In the genomic region with DNA sequence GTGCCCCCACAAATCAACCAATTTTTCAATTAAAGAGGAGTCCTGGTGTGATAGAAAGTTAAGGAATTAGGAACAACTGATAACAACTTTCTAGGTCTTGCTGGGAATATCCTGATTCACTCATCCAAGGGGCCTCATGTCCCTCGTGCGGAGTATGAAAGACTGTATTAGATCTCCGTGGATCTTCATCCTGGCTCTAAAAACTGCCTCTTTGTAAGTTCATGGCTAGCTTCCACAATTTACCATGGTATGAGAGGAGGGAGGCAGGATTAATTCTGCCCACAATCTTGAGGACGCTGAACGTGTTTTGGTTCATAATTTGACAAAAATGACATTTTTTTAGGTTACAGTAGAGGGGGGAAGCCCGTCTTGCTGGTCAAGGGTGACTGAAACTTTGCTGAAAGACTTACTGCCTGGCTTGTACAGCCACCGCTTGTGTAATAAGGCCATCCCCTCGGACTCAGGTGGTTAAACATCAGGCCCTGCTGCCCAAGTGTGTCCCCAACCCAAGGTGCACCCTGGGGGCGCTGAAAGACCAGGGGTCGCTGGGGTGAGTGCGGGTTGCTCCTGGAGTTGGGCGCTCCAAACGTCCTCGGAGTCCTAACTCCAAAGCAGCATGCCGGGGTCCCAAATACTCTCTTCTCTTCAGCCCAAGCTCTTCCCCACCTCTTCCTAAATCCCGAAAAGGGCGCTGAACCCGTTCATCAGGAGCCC, we compare ENCODE assay signal across 8 cellular contexts. TPM values are rescaled to one million over a fixed set of nuclear protein-coding genes. Genes with fewer than 3 reads are reported as not detected.
DNase-seq lines count a peak whose midpoint lies in the region; ATAC-seq and TF ChIP-seq lines count a peak whose summit lies in the region.

No MANE protein-coding gene starts in this region.

- intact Hi-C loops in posterior vena cava (cut with DNase I), result no loop called here

- peak overlapping the region; percentile 83 to 91 for H3K4me3 ChIP-seq in right atrium auricular region

- H3K36me3 ChIP-seq in right atrium auricular region, result no peaks in the 10 kb centered on the region

- ATAC-seq in GM21515 (IDR thresholded peaks at IDR 0.05; ENCODE audit: unreplicated experiment) (peak; percentile 4), GM18519 (IDR thresholded peaks at IDR 0.05; ENCODE audit: low FRiP score, unreplicated experiment) (no peak)

- H3K4me1 ChIP-seq in right atrium auricular region, result peaks cover 0 to 14% of the 10 kb centered on the region in 2 donors

- no peaks in the 10 kb centered on the region for H3K27me3 ChIP-seq in right atrium auricular region

- H3K9me3 ChIP-seq in right atrium auricular region, result no peaks in the 10 kb centered on the region

- no peak for TF ChIP-seq CTCF in right atrium auricular region (IDR thresholded peaks at IDR 0.05)

- peak; percentile 35 for DNase-seq in Ammon's horn (ENCODE audit: low spot score)
- peak; percentile 61 for DNase-seq in OCI-M1 (lab: John Stamatoyannopoulos, UW)
- DNase-seq in amniotic epithelial cell (ENCODE audit: low read depth), result peak; percentile 24
- peak; percentile 63 for DNase-seq in right atrium auricular region (ENCODE audit: low spot score)
- DNase-seq in posterior vena cava (ENCODE audit: low spot score), result peak; percentile 82
- DNase-seq in T1000 (lab: John Stamatoyannopoulos, UW), result no peak

- peak overlapping the region; percentile 91 to 96 for H3K27ac ChIP-seq in right atrium auricular region

RNA-seq across cellular contexts. Expression of a gene that starts 0.8 kb away (rescaled TPM):
- total RNA-seq in right atrium auricular region, result 10 to 100 TPM; 42.0 to 95.0 TPM
- total RNA-seq in posterior vena cava, result 10 to 100 TPM; 25.8 to 25.9 TPM
